In the genomic region with DNA sequence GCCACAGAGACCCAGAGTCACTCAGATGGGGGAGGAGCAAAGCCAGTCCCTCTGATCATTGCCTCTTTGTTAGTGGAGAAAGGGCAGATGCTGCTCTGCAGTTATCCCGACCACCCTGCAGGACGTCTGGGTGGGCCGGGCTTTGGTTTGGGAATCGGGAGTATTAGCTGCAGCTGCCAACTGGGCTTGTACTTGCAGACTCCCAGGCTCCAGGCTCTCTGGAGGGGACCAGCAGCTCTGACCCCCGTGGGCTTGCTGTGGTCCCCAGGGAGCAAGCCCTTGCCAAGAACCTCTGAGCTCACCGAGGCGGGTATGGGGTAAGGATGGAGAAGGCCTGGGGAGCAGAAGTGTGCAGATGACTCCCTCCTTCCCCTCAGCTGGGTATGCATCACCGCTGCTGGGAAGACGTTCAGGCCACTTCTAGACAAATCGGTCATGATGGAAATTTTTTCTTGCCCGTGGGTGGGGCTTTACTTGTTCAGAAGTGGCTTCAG, we compare ENCODE assay signal across 9 cellular contexts. TPM values are rescaled to one million over a fixed set of nuclear protein-coding genes. Genes with fewer than 3 reads are reported as not detected.
DNase-seq lines count a peak whose midpoint lies in the region; ATAC-seq, FAIRE-seq and TF ChIP-seq lines count a peak whose summit lies in the region.
"Had no signal": no experiment of that assay in that cellular context is flagged by ENCODE, and none has a peak within 500 bp of the region (broad histone marks: within the 10 kb centered on the region; RNA-seq: fewer than 3 reads in every experiment).

No MANE protein-coding gene starts in this region.

- TF ChIP-seq CTCF in Peyer's patch (IDR thresholded peaks at IDR 0.05) (no peak), fibroblast of the aortic adventitia (IDR thresholded peaks at IDR 0.05; ENCODE audit: insufficient read depth, low read length) (no peak), D721Med (IDR thresholded peaks at IDR 0.05; ENCODE audit: insufficient read depth, missing control alignments) (no peak)

- H3K4me2 ChIP-seq in GM23248 (ENCODE audit: unreplicated experiment): peak overlapping the region; percentile 80

- no peaks in the 10 kb centered on the region for H3K36me3 ChIP-seq in GM23248 (ENCODE audit: low read depth)
- no peaks in the 10 kb centered on the region for H3K36me3 ChIP-seq in Peyer's patch

- H4K20me1 ChIP-seq in GM23248 (ENCODE audit: insufficient read depth): peaks cover 14% of the 10 kb centered on the region; the same call in 1 of the 2 replicates

- ATAC-seq in HG03378 (IDR thresholded peaks at IDR 0.05; ENCODE audit: unreplicated experiment) (no peak), GM19035 (IDR thresholded peaks at IDR 0.05; ENCODE audit: unreplicated experiment) (no peak)

- H3K79me2 ChIP-seq in GM23248 (ENCODE audit: insufficient read depth): peaks cover 98% of the 10 kb centered on the region

- H3K27me3 ChIP-seq in GM23248 (replicated peaks; ENCODE audit: insufficient read depth): no peaks in the 10 kb centered on the region
- no peaks in the 10 kb centered on the region for H3K27me3 ChIP-seq in Peyer's patch

- in situ Hi-C loops in GM23248 (cut with MboI): no loop called here

- no peak overlapping the region for H2AFZ ChIP-seq in GM23248

- no peaks in the 10 kb centered on the region for H3K9me3 ChIP-seq in GM23248 (ENCODE audit: low read depth)
- no peaks in the 10 kb centered on the region for H3K9me3 ChIP-seq in Peyer's patch

- peaks cover 55% of the 10 kb centered on the region for H3F3A ChIP-seq in GM23248 (ENCODE audit: insufficient read depth)

- H3K27ac ChIP-seq in GM23248 (peak overlapping the region; percentile 98), Peyer's patch (peak overlapping the region; percentile 3 to 72 (median 46))
- H3K27ac ChIP-seq: KMS-11 had no signal

- DNase-seq in GM23248 (peak; percentile 99), Peyer's patch (peak in 1 of 3 donors; percentile 38), fibroblast of the aortic adventitia (ENCODE audit: low read depth) (peak; percentile 94), cerebellum (ENCODE audit: low spot score) (no peak), D721Med (ENCODE audit: insufficient read length, low spot score) (no peak)
- peak; percentile 85 for DNase-seq in stimulated activated CD4-positive, alpha-beta T cell treated with anti-CD3 and anti-CD28 coated beads, Interleukin-15, amount 100 ng/mL, for 24 hours

- H3K4me1 ChIP-seq in GM23248 (ENCODE audit: insufficient read depth): peaks cover 56% of the 10 kb centered on the region
- peaks cover 0 to 75% (median 52%) of the 10 kb centered on the region in 4 donors for H3K4me1 ChIP-seq in Peyer's patch

- H3K9ac ChIP-seq in GM23248: peak overlapping the region; percentile 82
- H3K9ac ChIP-seq: KMS-11 had no signal

- H3K4me3 ChIP-seq in GM23248: peak overlapping the region; percentile 26
- H3K4me3 ChIP-seq in Peyer's patch: no peak overlapping the region
- H3K4me3 ChIP-seq in fibroblast of the aortic adventitia (ENCODE audit: low read depth, low read length): peak overlapping the region; percentile 22

- no peak for TF ChIP-seq POLR2A in Peyer's patch (IDR thresholded peaks at IDR 0.05)

- no peaks in the 10 kb centered on the region for H3K9me2 ChIP-seq in GM23248 (ENCODE audit: insufficient read depth)

- no peak for FAIRE-seq in D721Med (lab: Jason Lieb, UNC)

- 1 to 2% methylated on average over 11 of the region's 11 CpGs for whole genome bisulfite sequencing in GM23248 (ENCODE audit: low coverage in 1 of 2, low lambda C conversion rate in 2 of 2, missing lambda C conversion rate in 2 of 2), 2 experiments

RNA-seq across cellular contexts. Expression of gene MAPKAPK2, which starts 21.6 kb away (rescaled TPM):
- total RNA-seq in GM23248 (2014; rRNA removed; shearing (Covaris generic)): 50.6 and 63.3 TPM in 2 replicates
- 7.5 and 8.8 TPM in 2 replicates for polyA plus RNA-seq in GM23248 (2016; fragmentation: Nextera tagmentation; extraction: Ambion mirVana)
- 10 to 100 TPM; 49.6 to 92.4 (median 59.6) TPM for total RNA-seq in Peyer's patch
- 18.5 and 31.0 TPM in 2 replicates for total RNA-seq in fibroblast of the aortic adventitia (ENCODE audit: low replicate concordance)
- 14.6 TPM for total RNA-seq in cerebellum

Comparison
In these comparisons a context has a peak if more than half of its experiments do, and no peak if none do; other contexts are left out.
1. DNase-seq: peak in GM23248 (single experiment), fibroblast of the aortic adventitia (single experiment) and stimulated activated CD4-positive, alpha-beta T cell treated with anti-CD3 and anti-CD28 coated beads, Interleukin-15, amount 100 ng/mL, for 24 hours (single experiment); none in cerebellum (single experiment) and D721Med (single experiment).
2. H3K4me3 ChIP-seq: peak in GM23248 (single experiment) and fibroblast of the aortic adventitia (single experiment); none in Peyer's patch (0 of 4).